Comparison of ENCODE assay signal across 8 cellular contexts in the genomic region with DNA sequence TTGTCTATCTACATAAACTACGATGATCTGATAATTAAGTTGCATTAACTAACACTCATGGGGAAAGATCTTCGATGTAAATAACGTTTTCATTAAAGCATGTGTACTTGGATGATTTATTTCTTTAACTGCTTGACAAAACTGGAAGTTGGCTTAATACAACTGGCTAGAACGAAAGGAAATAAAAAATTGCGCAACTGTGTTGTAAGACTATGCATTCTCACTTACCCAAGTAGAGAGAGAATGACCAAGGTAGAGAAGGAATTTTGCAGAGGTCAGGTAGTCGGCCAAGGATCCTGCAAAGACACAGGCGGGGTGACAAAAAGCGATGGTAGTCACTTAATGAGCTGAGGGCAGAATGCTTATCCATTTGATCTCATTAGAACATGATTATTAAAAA. TPM values are rescaled to one million over a fixed set of nuclear protein-coding genes. Genes with fewer than 3 reads are reported as not detected.
DNase-seq lines count a peak whose midpoint lies in the region; TF ChIP-seq lines count a peak whose summit lies in the region.

No MANE protein-coding gene starts in this region.

- H3K4me1 ChIP-seq in iPS-18a (ENCODE audit: control insufficient read depth, low read depth, low read length): peaks cover 16% of the 10 kb centered on the region

- peak overlapping the region; percentile 40 for H3K4me3 Mint-ChIP-seq in activated T-helper 1 cell treated with anti-CD3 and anti-CD28 coated beads, Interleukin-12 subunit alpha, Interleukin-12 subunit beta, Interleukin-2, Interleukin-4 antibody, amounts not matched to agents 30 ng/mL and 10 ng/mL and 1 ng/mL, durations not matched to agents 14 hours and 24 hours and 36 hours

- peaks cover 99% of the 10 kb centered on the region for H3K27me3 ChIP-seq in iPS-18a (ENCODE audit: control insufficient read depth, insufficient read depth, low read length)

- TF ChIP-seq EP300 in Ishikawa (IDR thresholded peaks at IDR 0.05; ENCODE audit: borderline replicate concordance): no peak

- H3K27me3 Mint-ChIP-seq in activated T-helper 1 cell treated with anti-CD3 and anti-CD28 coated beads, Interleukin-12 subunit alpha, Interleukin-12 subunit beta, Interleukin-2, Interleukin-4 antibody, amounts not matched to agents 30 ng/mL and 10 ng/mL and 1 ng/mL, durations not matched to agents 14 hours and 24 hours and 36 hours (ENCODE audit: insufficient read depth): peaks cover 35% of the 10 kb centered on the region

- H3K4me1 Mint-ChIP-seq in activated T-helper 1 cell treated with anti-CD3 and anti-CD28 coated beads, Interleukin-12 subunit alpha, Interleukin-12 subunit beta, Interleukin-2, Interleukin-4 antibody, amounts not matched to agents 30 ng/mL and 10 ng/mL and 1 ng/mL, durations not matched to agents 14 hours and 24 hours and 36 hours (ENCODE audit: low read depth): peaks cover 19% of the 10 kb centered on the region

- intact Hi-C loops in activated T-helper 1 cell treated with anti-CD3 and anti-CD28 coated beads, Interleukin-12 subunit alpha, Interleukin-12 subunit beta, Interleukin-2, Interleukin-4 antibody, amounts not matched to agents 30 ng/mL and 10 ng/mL and 1 ng/mL, durations not matched to agents 14 hours and 24 hours and 36 hours (cut with micrococcal nuclease): no loop called here

- H3K9me3 ChIP-seq in iPS-18a (ENCODE audit: control insufficient read depth, low read depth, low read length): no peaks in the 10 kb centered on the region

- no peaks in the 10 kb centered on the region for H3K36me3 Mint-ChIP-seq in activated T-helper 1 cell treated with anti-CD3 and anti-CD28 coated beads, Interleukin-12 subunit alpha, Interleukin-12 subunit beta, Interleukin-2, Interleukin-4 antibody, amounts not matched to agents 30 ng/mL and 10 ng/mL and 1 ng/mL, durations not matched to agents 14 hours and 24 hours and 36 hours (ENCODE audit: low read depth)

- no peak for TF ChIP-seq RAD21 in Ishikawa (IDR thresholded peaks at IDR 0.05; ENCODE audit: low read depth)

- H3K9ac ChIP-seq in iPS-18a (ENCODE audit: low read length): no peak overlapping the region

- no peaks in the 10 kb centered on the region for H3K9me3 Mint-ChIP-seq in activated T-helper 1 cell treated with anti-CD3 and anti-CD28 coated beads, Interleukin-12 subunit alpha, Interleukin-12 subunit beta, Interleukin-2, Interleukin-4 antibody, amounts not matched to agents 30 ng/mL and 10 ng/mL and 1 ng/mL, durations not matched to agents 14 hours and 24 hours and 36 hours

- H3K4me3 ChIP-seq in iPS-18a (ENCODE audit: low read length) (peak overlapping the region; percentile 78), skeletal muscle cell (ENCODE audit: low read depth, low read length) (no peak overlapping the region)

- no peak overlapping the region for H3K27ac ChIP-seq in iPS-18a (ENCODE audit: low read length)

- no peaks in the 10 kb centered on the region for H3K36me3 ChIP-seq in iPS-18a (ENCODE audit: control insufficient read depth, low read depth, low read length)

- DNase-seq in activated T-helper 1 cell treated with anti-CD3 and anti-CD28 coated beads, Interleukin-12 subunit alpha, Interleukin-12 subunit beta, Interleukin-2, Interleukin-4 antibody, amounts not matched to agents 30 ng/mL and 10 ng/mL and 1 ng/mL, durations not matched to agents 14 hours and 24 hours and 36 hours (ENCODE audit: low spot score): no peak
- DNase-seq in skeletal muscle cell (ENCODE audit: low read depth): peak; percentile 24
- DNase-seq in NCI-H345 (lab: John Stamatoyannopoulos, UW): no peak
- DNase-seq in NCI-H2029 treated with DMSO at 0.1 percent for 48 hours (lab: John Stamatoyannopoulos, UW): no peak
- DNase-seq in NCI-H524 treated with DMSO at 0.1 percent for 48 hours (lab: John Stamatoyannopoulos, UW): no peak
- DNase-seq in SHP77 treated with DMSO at 0.1 percent for 48 hours (lab: John Stamatoyannopoulos, UW): no peak

- no peak overlapping the region for H3K27ac Mint-ChIP-seq in activated T-helper 1 cell treated with anti-CD3 and anti-CD28 coated beads, Interleukin-12 subunit alpha, Interleukin-12 subunit beta, Interleukin-2, Interleukin-4 antibody, amounts not matched to agents 30 ng/mL and 10 ng/mL and 1 ng/mL, durations not matched to agents 14 hours and 24 hours and 36 hours

TF ChIP-seq in Ishikawa, 13 proteins besides CTCF, POLR2A, EP300 and RAD21:
- TF ChIP-seq EGR1 (IDR thresholded peaks at IDR 0.05) (no peak), CEBPB (IDR thresholded peaks at IDR 0.05) (peak; percentile 91)

RNA-seq across cellular contexts. Expression of a gene that starts 1.0 kb away (rescaled TPM):
- total RNA-seq in activated T-helper 1 cell treated with anti-CD3 and anti-CD28 coated beads, Interleukin-12 subunit alpha, Interleukin-12 subunit beta, Interleukin-2, Interleukin-4 antibody, amounts not matched to agents 30 ng/mL and 10 ng/mL and 1 ng/mL, durations not matched to agents 14 hours and 24 hours and 36 hours: 0.86 and 1.2 TPM in 2 replicates
